ENCODE assay signal across 15 cellular contexts in genomic region chr14:92217956-92218355, GRCh38.
DNase-seq lines count a peak whose midpoint lies in the region; ATAC-seq and TF ChIP-seq lines count a peak whose summit lies in the region.
"Had no signal": no experiment of that assay in that cellular context is flagged by ENCODE, and none has a peak within 500 bp of the region (broad histone marks: within the 10 kb centered on the region; RNA-seq: fewer than 3 reads in every experiment).

No MANE protein-coding gene starts in this region.

- no peak overlapping the region for H3K4me3 ChIP-seq in AG10803 (ENCODE audit: low read length)
- H3K4me3 ChIP-seq: MG63, PC-9 had no signal

- in situ Hi-C loops in KBM-7 (cut with MboI; ENCODE audit: low pct_unique_long_range_greater_than_20kb, low sequenced_read_pairs): no loop called here

- intact Hi-C loops in sciatic nerve (cut with DNase I): no loop called here

- ATAC-seq in sciatic nerve (peak; percentile 56), GM19467 (IDR thresholded peaks at IDR 0.05; ENCODE audit: unreplicated experiment) (no peak)

- TF ChIP-seq CTCF in AG10803 (conservative IDR thresholded peaks at IDR 0.05; ENCODE audit: low read length): no peak

- DNase-seq in AG10803 (ENCODE audit: low read depth): peak; percentile 58
- DNase-seq in HS-5 (ENCODE audit: low read depth): peak; percentile 29
- DNase-seq in fibroblast of gingiva (ENCODE audit: low read depth): peak; percentile 70
- DNase-seq in sciatic nerve (ENCODE audit: low spot score): no peak
- no peak for DNase-seq in activated T-cell treated with anti-CD3 and anti-CD28 coated beads for 4 hours
- DNase-seq in KBM-7: no peak
- DNase-seq in stimulated activated CD8-positive, alpha-beta memory T cell treated with anti-CD3 and anti-CD28 coated beads, Interleukin-4, amount 100 ng/mL, for 48 hours: no peak
- DNase-seq: Caco-2, MG63, NCI-H1105, NCI-H187, NCI-H446 treated with DMSO at 0.1 percent for 48 hours, NCI-H774, PC-9 had no signal

Comparison
In these comparisons a context has a peak if more than half of its experiments do, and no peak if none do; other contexts are left out.
1. DNase-seq: peak in AG10803 (single experiment), HS-5 (single experiment) and fibroblast of gingiva (single experiment); none in sciatic nerve (single experiment), activated T-cell treated with anti-CD3 and anti-CD28 coated beads for 4 hours (single experiment), KBM-7 (single experiment) and stimulated activated CD8-positive, alpha-beta memory T cell treated with anti-CD3 and anti-CD28 coated beads, Interleukin-4, amount 100 ng/mL, for 48 hours (single experiment).